19 cellular contexts compared by ENCODE assay signal in genomic region chr6:111944541-111944940, GRCh38.
"Had no signal": no experiment of that assay in that cellular context is flagged by ENCODE, and none has a peak within 500 bp of the region (broad histone marks: within the 10 kb centered on the region; RNA-seq: fewer than 3 reads in every experiment).

No MANE protein-coding gene starts in this region.

- ATAC-seq: left ventricle myocardium superior, natural killer cell, psoas muscle, right cardiac atrium had no signal

- H3K9me3 Mint-ChIP-seq: central memory CD8-positive, alpha-beta T cell had no signal

- DNase-seq: activated CD4-positive, alpha-beta T cell treated with anti-CD3 and anti-CD28 coated beads for 1 hour; activated naive CD8-positive, alpha-beta T cell treated with anti-CD3 and anti-CD28 coated beads, Interleukin-2, amount 10 ng/mL, durations not matched to agents 7 days and 5 days; aorta; brain microvascular endothelial cell; colonic mucosa; endodermal cell; immature natural killer cell; left ventricle myocardium superior; mesendoderm; natural killer cell; ovary; psoas muscle; right cardiac atrium; stimulated activated CD4-positive, alpha-beta T cell treated with anti-CD3 and anti-CD28 coated beads, Interleukin-2, amount 100 ng/mL, for 48 hours; stomach; WERI-Rb-1 had no signal

- H3K4me3 Mint-ChIP-seq: activated naive CD8-positive, alpha-beta T cell treated with anti-CD3 and anti-CD28 coated beads, Interleukin-2, amount 10 ng/mL, durations not matched to agents 7 days and 5 days; central memory CD8-positive, alpha-beta T cell; endodermal cell; immature natural killer cell; natural killer cell; type B pancreatic cell had no signal

- H3K36me3 Mint-ChIP-seq: activated naive CD8-positive, alpha-beta T cell treated with anti-CD3 and anti-CD28 coated beads, Interleukin-2, amount 10 ng/mL, durations not matched to agents 7 days and 5 days; natural killer cell; type B pancreatic cell had no signal

- H3K4me1 Mint-ChIP-seq: central memory CD8-positive, alpha-beta T cell; immature natural killer cell; natural killer cell had no signal

- H3K27me3 Mint-ChIP-seq: central memory CD8-positive, alpha-beta T cell; type B pancreatic cell had no signal

- H3K27ac Mint-ChIP-seq: activated naive CD8-positive, alpha-beta T cell treated with anti-CD3 and anti-CD28 coated beads, Interleukin-2, amount 10 ng/mL, durations not matched to agents 7 days and 5 days; endodermal cell; immature natural killer cell; natural killer cell; type B pancreatic cell had no signal

- H3K4me3 ChIP-seq: colonic mucosa, ovary, psoas muscle, skin epidermis, stomach had no signal
